Comparison of ENCODE assay signal across 1 cellular context in genomic region chr2:41720702-41721344, GRCh38.
TF ChIP-seq lines count a peak whose summit lies in the region.

No MANE protein-coding gene starts in this region.

TF ChIP-seq in HepG2, 621 proteins besides CTCF, POLR2A, EP300 and RAD21 (continued from another document):
- TF ChIP-seq ZNF280D (CRISPR knock-in tag; IDR thresholded peaks at IDR 0.05) (no peak), NFIB (CRISPR knock-in tag; IDR thresholded peaks at IDR 0.05; ENCODE audit: borderline replicate concordance) (no peak), PBX2 (CRISPR knock-in tag; IDR thresholded peaks at IDR 0.05) (no peak), HNRNPK (IDR thresholded peaks at IDR 0.05; ENCODE audit: low read depth, low read length, poor library complexity, severe bottlenecking) (no peak), THAP11 (CRISPR knock-in tag; IDR thresholded peaks at IDR 0.05) (no peak)
- TF ChIP-seq, protein P1, sequence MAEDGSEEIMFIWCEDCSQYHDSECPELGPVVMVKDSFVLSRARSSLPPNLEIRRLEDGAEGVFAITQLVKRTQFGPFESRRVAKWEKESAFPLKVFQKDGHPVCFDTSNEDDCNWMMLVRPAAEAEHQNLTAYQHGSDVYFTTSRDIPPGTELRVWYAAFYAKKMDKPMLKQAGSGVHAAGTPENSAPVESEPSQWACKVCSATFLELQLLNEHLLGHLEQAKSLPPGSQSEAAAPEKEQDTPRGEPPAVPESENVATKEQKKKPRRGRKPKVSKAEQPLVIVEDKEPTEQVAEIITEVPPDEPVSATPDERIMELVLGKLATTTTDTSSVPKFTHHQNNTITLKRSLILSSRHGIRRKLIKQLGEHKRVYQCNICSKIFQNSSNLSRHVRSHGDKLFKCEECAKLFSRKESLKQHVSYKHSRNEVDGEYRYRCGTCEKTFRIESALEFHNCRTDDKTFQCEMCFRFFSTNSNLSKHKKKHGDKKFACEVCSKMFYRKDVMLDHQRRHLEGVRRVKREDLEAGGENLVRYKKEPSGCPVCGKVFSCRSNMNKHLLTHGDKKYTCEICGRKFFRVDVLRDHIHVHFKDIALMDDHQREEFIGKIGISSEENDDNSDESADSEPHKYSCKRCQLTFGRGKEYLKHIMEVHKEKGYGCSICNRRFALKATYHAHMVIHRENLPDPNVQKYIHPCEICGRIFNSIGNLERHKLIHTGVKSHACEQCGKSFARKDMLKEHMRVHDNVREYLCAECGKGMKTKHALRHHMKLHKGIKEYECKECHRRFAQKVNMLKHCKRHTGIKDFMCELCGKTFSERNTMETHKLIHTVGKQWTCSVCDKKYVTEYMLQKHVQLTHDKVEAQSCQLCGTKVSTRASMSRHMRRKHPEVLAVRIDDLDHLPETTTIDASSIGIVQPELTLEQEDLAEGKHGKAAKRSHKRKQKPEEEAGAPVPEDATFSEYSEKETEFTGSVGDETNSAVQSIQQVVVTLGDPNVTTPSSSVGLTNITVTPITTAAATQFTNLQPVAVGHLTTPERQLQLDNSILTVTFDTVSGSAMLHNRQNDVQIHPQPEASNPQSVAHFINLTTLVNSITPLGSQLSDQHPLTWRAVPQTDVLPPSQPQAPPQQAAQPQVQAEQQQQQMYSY (CRISPR knock-in tag; IDR thresholded peaks at IDR 0.05), result no peak
- TF ChIP-seq, protein P2, sequence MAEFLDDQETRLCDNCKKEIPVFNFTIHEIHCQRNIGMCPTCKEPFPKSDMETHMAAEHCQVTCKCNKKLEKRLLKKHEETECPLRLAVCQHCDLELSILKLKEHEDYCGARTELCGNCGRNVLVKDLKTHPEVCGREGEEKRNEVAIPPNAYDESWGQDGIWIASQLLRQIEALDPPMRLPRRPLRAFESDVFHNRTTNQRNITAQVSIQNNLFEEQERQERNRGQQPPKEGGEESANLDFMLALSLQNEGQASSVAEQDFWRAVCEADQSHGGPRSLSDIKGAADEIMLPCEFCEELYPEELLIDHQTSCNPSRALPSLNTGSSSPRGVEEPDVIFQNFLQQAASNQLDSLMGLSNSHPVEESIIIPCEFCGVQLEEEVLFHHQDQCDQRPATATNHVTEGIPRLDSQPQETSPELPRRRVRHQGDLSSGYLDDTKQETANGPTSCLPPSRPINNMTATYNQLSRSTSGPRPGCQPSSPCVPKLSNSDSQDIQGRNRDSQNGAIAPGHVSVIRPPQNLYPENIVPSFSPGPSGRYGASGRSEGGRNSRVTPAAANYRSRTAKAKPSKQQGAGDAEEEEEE (CRISPR knock-in tag; IDR thresholded peaks at IDR 0.05; ENCODE audit: borderline replicate concordance), result no peak
- TF ChIP-seq, protein P3, sequence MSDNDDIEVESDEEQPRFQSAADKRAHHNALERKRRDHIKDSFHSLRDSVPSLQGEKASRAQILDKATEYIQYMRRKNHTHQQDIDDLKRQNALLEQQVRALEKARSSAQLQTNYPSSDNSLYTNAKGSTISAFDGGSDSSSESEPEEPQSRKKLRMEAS (IDR thresholded peaks at IDR 0.05), result no peak
